ENCODE assay signal across 33 cellular contexts in the genomic region with DNA sequence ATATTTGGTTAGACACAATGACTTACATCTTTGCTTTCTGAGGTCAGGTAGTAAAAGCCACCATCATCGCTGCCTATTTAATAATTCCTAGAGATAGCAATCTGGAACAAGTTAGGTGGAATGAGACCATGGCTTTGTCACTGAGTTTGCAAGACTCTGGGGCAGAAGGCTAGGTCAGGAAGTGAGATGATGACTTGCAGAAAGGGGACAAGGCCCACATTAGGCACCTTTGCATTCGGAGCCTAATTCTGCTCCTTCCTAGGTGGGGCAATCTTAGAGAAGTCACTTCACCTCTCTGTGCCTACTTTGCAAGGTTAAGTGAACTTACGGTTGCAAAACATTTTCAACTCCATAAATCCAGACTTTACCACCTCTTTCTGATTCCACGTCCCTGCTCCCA. TPM values are rescaled to one million over a fixed set of nuclear protein-coding genes. Genes with fewer than 3 reads are reported as not detected.
"Had no signal": no experiment of that assay in that cellular context is flagged by ENCODE, and none has a peak within 500 bp of the region (broad histone marks: within the 10 kb centered on the region; RNA-seq: fewer than 3 reads in every experiment).

No MANE protein-coding gene starts in this region.

- H3K27ac ChIP-seq: neural progenitor cell, ovary, parathyroid adenoma, psoas muscle, skin epidermis, spleen, suprapubic skin, testis, tibial artery, transverse colon, upper lobe of right lung, uterus had no signal

- H3K4me1 ChIP-seq: neural progenitor cell, parathyroid adenoma, psoas muscle, spleen, suprapubic skin, testis, tibial artery, transverse colon, upper lobe of right lung, uterus had no signal

- H3K36me3 ChIP-seq: neural progenitor cell, ovary, tibial artery, transverse colon, upper lobe of right lung, uterus had no signal

- DNase-seq: natural killer cell; occipital lobe; ovary; posterior cingulate gyrus; psoas muscle; right cardiac atrium; spleen; stimulated activated CD4-positive, alpha-beta T cell treated with anti-CD3 and anti-CD28 coated beads, Interleukin-12 subunit alpha, Interleukin-12 subunit beta, amount 100 ng/mL, for 4 hours; stimulated activated CD4-positive, alpha-beta T cell treated with anti-CD3 and anti-CD28 coated beads, Interleukin-1b, Interleukin-23, amount 100 ng/mL, for 48 hours; stimulated activated CD4-positive, alpha-beta T cell treated with anti-CD3 and anti-CD28 coated beads, Interleukin-4, amount 100 ng/mL, for 1 hour; stimulated activated CD4-positive, alpha-beta T cell treated with anti-CD3 and anti-CD28 coated beads, Interleukin-4, amount 100 ng/mL, for 4 hours; stimulated activated CD8-positive, alpha-beta memory T cell treated with anti-CD3 and anti-CD28 coated beads, Interleukin-4, amount 100 ng/mL, for 48 hours; stimulated activated naive CD4-positive, alpha-beta T cell; stimulated activated naive CD8-positive, alpha-beta T cell treated with anti-CD3 and anti-CD28 coated beads, Interleukin-15, amount 100 ng/mL, for 72 hours; stimulated activated naive CD8-positive, alpha-beta T cell treated with anti-CD3 and anti-CD28 coated beads, Interleukin-15, Interleukin-2, amounts not matched to agents 100 U/mL and 50 U/mL, for 24 hours; substantia nigra; testis; tibial artery; transverse colon; upper lobe of right lung; uterus had no signal

- H3K79me2 ChIP-seq: parathyroid adenoma had no signal

- H3K27me3 ChIP-seq: neural progenitor cell, ovary, spleen, suprapubic skin, testis, tibial artery, transverse colon, upper lobe of right lung, uterus had no signal

- H3K9me3 ChIP-seq: ovary, psoas muscle, spleen, suprapubic skin, testis, tibial artery, transverse colon, upper lobe of right lung, uterus had no signal

- H3K4me2 ChIP-seq: neural progenitor cell, smooth muscle cell had no signal

- H3K4me3 ChIP-seq: neural progenitor cell, ovary, psoas muscle, skin epidermis, smooth muscle cell, spleen, suprapubic skin, testis, tibial artery, transverse colon, upper lobe of right lung, uterus had no signal

- H3K9ac ChIP-seq: neural progenitor cell, parathyroid adenoma had no signal

- ATAC-seq: natural killer cell; psoas muscle; right cardiac atrium; sciatic nerve; stimulated activated memory B cell treated with anti-CD40 and anti-IgM and Interleukin-4, amounts not matched to agents 10 μg/mL and 1 μg/mL and 100 μg/mL, for 72 hours; stimulated activated naive CD8-positive, alpha-beta T cell treated with anti-CD3 and anti-CD28 coated beads, Interleukin-15, amount 100 ng/mL, for 72 hours; stimulated activated naive CD8-positive, alpha-beta T cell treated with anti-CD3 and anti-CD28 coated beads, Interleukin-15, Interleukin-2, amounts not matched to agents 100 U/mL and 50 U/mL, for 24 hours; upper lobe of right lung had no signal

- H2AFZ ChIP-seq: neural progenitor cell, parathyroid adenoma had no signal

RNA-seq across cellular contexts. Expression of a gene that starts 10.3 kb away (rescaled TPM):
- total RNA-seq: occipital lobe, osteoblast, ovary, progenitor cell of endocrine pancreas, renal cortical epithelial cell, right cardiac atrium, sciatic nerve, smooth muscle cell, spleen, transverse colon, urinary bladder, uterus had no signal
- polyA plus RNA-seq: neural cell, psoas muscle had no signal
